In the genomic region with DNA sequence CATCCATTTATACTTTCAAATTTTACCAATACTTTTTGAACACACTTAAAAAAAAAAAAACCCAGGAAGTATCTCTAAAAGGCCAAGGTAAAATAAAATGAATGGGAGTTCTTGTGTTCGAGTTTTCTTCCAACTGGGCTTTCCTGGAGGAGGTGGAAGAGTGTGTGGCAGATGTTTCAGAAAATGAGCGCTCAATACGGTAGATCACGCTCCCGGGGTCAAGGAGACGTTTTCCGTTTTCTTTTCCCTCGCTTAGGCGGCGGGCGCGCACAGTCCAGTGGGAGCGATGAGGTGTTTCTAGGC, we compare ENCODE assay signal across 8 cellular contexts. TPM values are rescaled to one million over a fixed set of nuclear protein-coding genes. Genes with fewer than 3 reads are reported as not detected.
DNase-seq lines count a peak whose midpoint lies in the region; ATAC-seq and TF ChIP-seq lines count a peak whose summit lies in the region.

No MANE protein-coding gene starts in this region.

- H3K27ac Mint-ChIP-seq in HFFc6, result peak overlapping the region; percentile 81
- H3K27ac Mint-ChIP-seq in activated CD8-positive, alpha-beta T cell treated with anti-CD3 and anti-CD28 coated beads, Interleukin-2, amount 10 ng/mL, durations not matched to agents 7 days and 5 days, result peak overlapping the region; percentile 9
- peak overlapping the region; percentile 90 to 91 for H3K27ac Mint-ChIP-seq in stimulated activated naive CD8-positive, alpha-beta T cell treated with anti-CD3 and anti-CD28 coated beads, Interleukin-15, amount 100 ng/mL, for 72 hours

- peaks cover 8% of the 10 kb centered on the region for H3K4me1 ChIP-seq in iPS-18a (ENCODE audit: control insufficient read depth, low read depth, low read length)

- CTCF ChIA-PET in activated CD8-positive, alpha-beta T cell treated with anti-CD3 and anti-CD28 coated beads, Interleukin-2, amount 10 ng/mL, durations not matched to agents 7 days and 5 days (lab: Charles Lee), result interaction anchor here (1.0 kb wide), 1 partner anchor 82 kb away, joined by 7 read pairs; no protein-coding TSS in a partner anchor

- H3K9me3 ChIP-seq in iPS-18a (ENCODE audit: control insufficient read depth, low read depth, low read length), result no peaks in the 10 kb centered on the region

- H3K36me3 Mint-ChIP-seq in HFFc6 (ENCODE audit: low read depth), result no peaks in the 10 kb centered on the region
- no peaks in the 10 kb centered on the region for H3K36me3 Mint-ChIP-seq in activated CD8-positive, alpha-beta T cell treated with anti-CD3 and anti-CD28 coated beads, Interleukin-2, amount 10 ng/mL, durations not matched to agents 7 days and 5 days (ENCODE audit: low read depth)

- H3K4me1 Mint-ChIP-seq in HFFc6 (ENCODE audit: low read depth), result peaks cover 43% of the 10 kb centered on the region
- H3K4me1 Mint-ChIP-seq in activated CD8-positive, alpha-beta T cell treated with anti-CD3 and anti-CD28 coated beads, Interleukin-2, amount 10 ng/mL, durations not matched to agents 7 days and 5 days (ENCODE audit: low read depth), result peaks cover 24% of the 10 kb centered on the region
- H3K4me1 Mint-ChIP-seq in stimulated activated naive CD8-positive, alpha-beta T cell treated with anti-CD3 and anti-CD28 coated beads, Interleukin-15, amount 100 ng/mL, for 72 hours, result peaks cover 29% of the 10 kb centered on the region

- peak overlapping the region; percentile 32 for H3K4me3 ChIP-seq in iPS-18a (ENCODE audit: low read length)

- POLR2A ChIA-PET in activated CD8-positive, alpha-beta T cell treated with anti-CD3 and anti-CD28 coated beads, Interleukin-2, amount 10 ng/mL, durations not matched to agents 7 days and 5 days (lab: Charles Lee), result no interaction called here

- ATAC-seq in activated CD8-positive, alpha-beta T cell treated with anti-CD3 and anti-CD28 coated beads, Interleukin-2, amount 10 ng/mL, durations not matched to agents 7 days and 5 days, result no peak
- ATAC-seq in stimulated activated naive CD8-positive, alpha-beta T cell treated with anti-CD3 and anti-CD28 coated beads, Interleukin-15, amount 100 ng/mL, for 72 hours, result no peak

- no peak for DNase-seq in HFFc6
- no peak for DNase-seq in activated CD8-positive, alpha-beta T cell treated with anti-CD3 and anti-CD28 coated beads, Interleukin-2, amount 10 ng/mL, durations not matched to agents 7 days and 5 days
- no peak for DNase-seq in stimulated activated naive CD8-positive, alpha-beta T cell treated with anti-CD3 and anti-CD28 coated beads, Interleukin-15, amount 100 ng/mL, for 72 hours
- DNase-seq in A172 (ENCODE audit: low spot score), result no peak
- no peak for DNase-seq in C1 segment of cervical spinal cord (lab: John Stamatoyannopoulos, UW)
- DNase-seq in effector CD4-positive, alpha-beta T cell, result no peak
- DNase-seq in activated CD4-positive, CD25-positive, alpha-beta regulatory T cell (lab: John Stamatoyannopoulos, UW), result no peak

- H3K4me3 Mint-ChIP-seq in HFFc6, result peak overlapping the region; percentile 75
- peak overlapping the region; percentile 95 for H3K4me3 Mint-ChIP-seq in activated CD8-positive, alpha-beta T cell treated with anti-CD3 and anti-CD28 coated beads, Interleukin-2, amount 10 ng/mL, durations not matched to agents 7 days and 5 days
- H3K4me3 Mint-ChIP-seq in stimulated activated naive CD8-positive, alpha-beta T cell treated with anti-CD3 and anti-CD28 coated beads, Interleukin-15, amount 100 ng/mL, for 72 hours, result peak overlapping the region; percentile 85 to 86

- no peak for TF ChIP-seq CTCF in HFFc6 (IDR thresholded peaks at IDR 0.05)

- peak overlapping the region; percentile 64 for H3K9ac ChIP-seq in iPS-18a (ENCODE audit: low read length)

- H3K9me3 Mint-ChIP-seq in HFFc6, result no peaks in the 10 kb centered on the region
- no peaks in the 10 kb centered on the region for H3K9me3 Mint-ChIP-seq in activated CD8-positive, alpha-beta T cell treated with anti-CD3 and anti-CD28 coated beads, Interleukin-2, amount 10 ng/mL, durations not matched to agents 7 days and 5 days (ENCODE audit: insufficient read depth)
- no peaks in the 10 kb centered on the region for H3K9me3 Mint-ChIP-seq in stimulated activated naive CD8-positive, alpha-beta T cell treated with anti-CD3 and anti-CD28 coated beads, Interleukin-15, amount 100 ng/mL, for 72 hours

- no peaks in the 10 kb centered on the region; the same call in 1 of the 2 replicates for H3K27me3 Mint-ChIP-seq in HFFc6 (ENCODE audit: insufficient read depth)
- no peaks in the 10 kb centered on the region for H3K27me3 Mint-ChIP-seq in activated CD8-positive, alpha-beta T cell treated with anti-CD3 and anti-CD28 coated beads, Interleukin-2, amount 10 ng/mL, durations not matched to agents 7 days and 5 days (ENCODE audit: low read depth)
- no peaks in the 10 kb centered on the region for H3K27me3 Mint-ChIP-seq in stimulated activated naive CD8-positive, alpha-beta T cell treated with anti-CD3 and anti-CD28 coated beads, Interleukin-15, amount 100 ng/mL, for 72 hours

- no peaks in the 10 kb centered on the region for H3K27me3 ChIP-seq in iPS-18a (ENCODE audit: control insufficient read depth, insufficient read depth, low read length)

- H3K36me3 ChIP-seq in iPS-18a (ENCODE audit: control insufficient read depth, low read depth, low read length), result no peaks in the 10 kb centered on the region

- peak overlapping the region; percentile 85 for H3K27ac ChIP-seq in iPS-18a (ENCODE audit: low read length)

RNA-seq across cellular contexts. Expression of a gene that starts 0.5 kb away (rescaled TPM):
- total RNA-seq in HFFc6 (2021; fragmentation: NEBNext Ultra II Directional; extraction: Animal tissue kit (Norgen Biotek cat#: 25700)), result 10 to 100 TPM; 46.2 to 66.0 (median 58.6) TPM
- 10 to 100 TPM; 30.7 to 32.0 TPM for total RNA-seq in activated CD8-positive, alpha-beta T cell treated with anti-CD3 and anti-CD28 coated beads, Interleukin-2, amount 10 ng/mL, durations not matched to agents 7 days and 5 days
- total RNA-seq in A172 (2014; rRNA removed; shearing (Covaris generic)), result 22.2 and 23.5 TPM in 2 replicates

RNA-seq across cellular contexts. Expression of a gene that starts 35.2 kb away (rescaled TPM):
- under 1 TPM in 4 of 6 experiments, not detected in 2; 0.37 to 0.76 (median 0.47) TPM for total RNA-seq in HFFc6 (2021; fragmentation: NEBNext Ultra II Directional; extraction: Animal tissue kit (Norgen Biotek cat#: 25700))
- not detected for total RNA-seq in activated CD8-positive, alpha-beta T cell treated with anti-CD3 and anti-CD28 coated beads, Interleukin-2, amount 10 ng/mL, durations not matched to agents 7 days and 5 days
- not detected in 2 replicates for total RNA-seq in A172 (2014; rRNA removed; shearing (Covaris generic))

Comparison
In these comparisons a context has a peak if more than half of its experiments do, and no peak if none do; other contexts are left out.
1. H3K27ac Mint-ChIP-seq: peak in every context shown above with its lines; median percentile 90 in stimulated activated naive CD8-positive, alpha-beta T cell treated with anti-CD3 and anti-CD28 coated beads, Interleukin-15, amount 100 ng/mL, for 72 hours; 81 in HFFc6; 9 in activated CD8-positive, alpha-beta T cell treated with anti-CD3 and anti-CD28 coated beads, Interleukin-2, amount 10 ng/mL, durations not matched to agents 7 days and 5 days.